21 cellular contexts compared by ENCODE assay signal in the genomic region with DNA sequence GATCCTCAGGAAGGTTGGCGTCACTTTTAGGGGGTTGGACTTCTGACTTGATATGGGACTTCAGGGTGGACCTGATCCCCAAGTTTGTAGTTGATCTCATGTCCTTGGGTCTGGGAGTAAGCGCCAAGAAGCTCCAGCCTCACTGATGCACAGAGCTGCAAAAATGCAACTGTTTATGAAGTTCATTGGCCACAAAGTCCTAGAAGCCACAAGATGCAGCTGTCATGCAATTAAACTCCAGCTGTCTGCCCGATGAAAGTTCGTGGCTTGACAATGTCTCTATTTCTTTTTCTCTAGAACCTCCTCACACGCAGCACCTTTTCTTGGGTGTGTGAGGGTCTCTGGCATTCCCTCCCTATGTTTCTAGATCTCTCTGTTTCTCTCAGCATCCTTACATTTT.
"Had no signal": no experiment of that assay in that cellular context is flagged by ENCODE, and none has a peak within 500 bp of the region (broad histone marks: within the 10 kb centered on the region; RNA-seq: fewer than 3 reads in every experiment).

No MANE protein-coding gene starts in this region.

- H3K27ac ChIP-seq: adrenal gland, WERI-Rb-1 had no signal

- H3K4me3 ChIP-seq: adrenal gland had no signal

- ATAC-seq: activated CD4-positive, CD25-positive, alpha-beta regulatory T cell treated with anti-CD3 and anti-CD28 coated beads, Interleukin-2, amount 50 U/mL, for 24 hours; activated CD8-positive, alpha-beta T cell treated with anti-CD3 and anti-CD28 coated beads for 36 hours; Right ventricle myocardium inferior had no signal

- DNase-seq: activated CD4-positive, alpha-beta T cell treated with anti-CD3 and anti-CD28 coated beads for 4 hours; activated CD8-positive, alpha-beta memory T cell treated with anti-CD3 and anti-CD28 coated beads, Interleukin-2, amount 50 U/mL, for 4 hours; activated CD8-positive, alpha-beta T cell treated with anti-CD3 and anti-CD28 coated beads for 36 hours; activated naive CD4-positive, alpha-beta T cell treated with anti-CD3 and anti-CD28 coated beads, Interleukin-2, amount 50 U/mL, for 16 hours; activated naive CD8-positive, alpha-beta T cell treated with anti-CD3 and anti-CD28 coated beads, Interleukin-2, amount 10 ng/mL, durations not matched to agents 7 days and 5 days; adrenal gland; anterior cingulate cortex; central memory CD4-positive, alpha-beta T cell; Kasumi-1; NCI-H1092; NCI-H1417; NCI-H2029 treated with DMSO at 0.1 percent for 48 hours; NCI-H345; NCI-H510A; NCI-H526 treated with DMSO at 0.1 percent for 48 hours; NCI-H82; SK-N-SH; T-helper 1 cell; WERI-Rb-1 had no signal

- H3K4me1 ChIP-seq: adrenal gland had no signal

- H3K36me3 ChIP-seq: adrenal gland, WERI-Rb-1 had no signal

- H3K9me3 ChIP-seq: adrenal gland, SK-N-SH had no signal
